ENCODE assay signal across 31 cellular contexts in genomic region chr1:229875086-229875485, GRCh38.
"Had no signal": no experiment of that assay in that cellular context is flagged by ENCODE, and none has a peak within 500 bp of the region (broad histone marks: within the 10 kb centered on the region; RNA-seq: fewer than 3 reads in every experiment).

No MANE protein-coding gene starts in this region.

- H3K36me3 ChIP-seq: adrenal gland, brain microvascular endothelial cell, cardiac muscle cell had no signal

- H3K27me3 ChIP-seq: adrenal gland, body of pancreas, brain microvascular endothelial cell had no signal

- DNase-seq: activated B cell treated with CpG ODN at 0.5 μM for 24 hours; activated CD4-positive, alpha-beta T cell treated with anti-CD3 and anti-CD28 coated beads for 4 hours; activated CD4-positive, alpha-beta T cell treated with anti-CD3 and anti-CD28 coated beads, Interleukin-2, amount 10 ng/mL, durations not matched to agents 24 days and 14 days; activated CD4-positive, alpha-beta T cell treated with anti-CD3 and anti-CD28 coated beads, Interleukin-2, amount 50 U/mL, for 1 hour; activated CD4-positive, alpha-beta T cell treated with anti-CD3 and anti-CD28 coated beads, Interleukin-2, amount 50 U/mL, for 4 hours; activated CD4-positive, CD25-positive, alpha-beta regulatory T cell treated with anti-CD3 and anti-CD28 coated beads, Interleukin-2, amount 50 U/mL, for 72 hours; activated CD8-positive, alpha-beta memory T cell treated with anti-CD3 and anti-CD28 coated beads, Interleukin-2, amount 50 U/mL, for 4 hours; activated effector memory CD4-positive, alpha-beta T cell treated with anti-CD3 and anti-CD28 coated beads, Interleukin-2, amount 50 U/mL, for 16 hours; activated gamma-delta T cell treated with Interleukin-2 at 50 U/mL for 16 hours; activated naive CD4-positive, alpha-beta T cell treated with anti-CD3 and anti-CD28 coated beads, Interleukin-2, amount 50 U/mL, for 16 hours; activated naive CD4-positive, alpha-beta T cell treated with Interleukin-2 at 50 U/mL for 16 hours; activated naive CD8-positive, alpha-beta T cell treated with anti-CD3 and anti-CD28 coated beads for 36 hours; activated T-cell treated with anti-CD3 and anti-CD28 coated beads for 4 hours; activated T-cell treated with anti-CD3 and anti-CD28 coated beads, Interleukin-2, amount 50 U/mL, for 1 hour; activated T-cell treated with anti-CD3 and anti-CD28 coated beads, Interleukin-2, amount 50 U/mL, for 4 hours; amniotic stem cell; aorta; brain microvascular endothelial cell; caudate nucleus; cerebellar nuclear complex; T-helper 1 cell; T-helper 2 cell; T-helper 9 cell had no signal

- H3K9me3 ChIP-seq: adrenal gland, body of pancreas had no signal

- H3K4me3 ChIP-seq: adrenal gland, body of pancreas, cardiac muscle cell had no signal

- H3K27ac ChIP-seq: adrenal gland, body of pancreas, brain microvascular endothelial cell, cardiac muscle cell, VCaP had no signal

- ATAC-seq: activated naive CD4-positive, alpha-beta T cell treated with anti-CD3 and anti-CD28 coated beads, Interleukin-2, amount 50 U/mL, for 72 hours had no signal

- FAIRE-seq: astrocyte, bronchial epithelial cell, TTC549 had no signal

- H3K4me1 ChIP-seq: adrenal gland had no signal
